In the genomic region with DNA sequence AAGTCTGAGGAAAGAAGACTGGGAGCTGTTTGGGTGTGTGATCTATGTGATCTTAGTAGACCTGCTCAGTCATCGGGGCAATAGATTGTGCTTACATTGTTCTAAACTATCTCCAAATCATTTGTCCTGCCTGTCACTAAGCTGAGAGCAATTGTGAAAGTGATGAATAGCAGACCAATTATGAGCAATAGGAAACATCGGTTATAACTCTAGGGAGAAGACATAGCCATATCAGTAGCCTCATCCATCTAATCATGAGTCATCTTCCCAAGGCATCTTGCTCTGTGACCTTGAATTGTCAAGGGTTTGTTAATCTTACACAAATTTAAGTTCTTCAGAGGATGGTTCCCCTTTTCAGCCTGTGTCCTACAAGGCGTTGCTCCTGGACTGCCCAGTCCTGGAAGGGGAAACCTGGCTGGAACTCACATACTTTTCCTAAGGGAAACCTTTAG, we compare ENCODE assay signal across 11 cellular contexts. TPM values are rescaled to one million over a fixed set of nuclear protein-coding genes. Genes with fewer than 3 reads are reported as not detected.
A peak's percentile ranks its signal among the peaks of the same experiment; 100 is the strongest.
DNase-seq lines count a peak whose midpoint lies in the region; ATAC-seq and TF ChIP-seq lines count a peak whose summit lies in the region.
"Had no signal": no experiment of that assay in that cellular context is flagged by ENCODE, and none has a peak within 500 bp of the region (broad histone marks: within the 10 kb centered on the region; RNA-seq: fewer than 3 reads in every experiment).

No MANE protein-coding gene starts in this region.

- no peaks in the 10 kb centered on the region for H3K36me3 Mint-ChIP-seq in endothelial cell (ENCODE audit: low read depth, unreplicated experiment)
- H3K36me3 Mint-ChIP-seq in nephron progenitor cell (ENCODE audit: low read depth), result no peaks in the 10 kb centered on the region
- H3K36me3 Mint-ChIP-seq: natural killer cell had no signal

- TF ChIP-seq POLR2A in gastrocnemius medialis (IDR thresholded peaks at IDR 0.05), result no peak

- H3K4me3 ChIP-seq in fibroblast of pulmonary artery (replicated peaks; ENCODE audit: low read depth, low read length) (no peak overlapping the region), gastrocnemius medialis (no peak overlapping the region)

- H3K4me1 Mint-ChIP-seq in endothelial cell (ENCODE audit: unreplicated experiment) (no peaks in the 10 kb centered on the region), nephron progenitor cell (peaks cover 14% of the 10 kb centered on the region)
- H3K4me1 Mint-ChIP-seq: natural killer cell, T-cell had no signal

- no peaks in the 10 kb centered on the region for H3K9me3 ChIP-seq in gastrocnemius medialis

- ATAC-seq in gastrocnemius medialis (peak; percentile 36 to 49), HG02938 (IDR thresholded peaks at IDR 0.05; ENCODE audit: unreplicated experiment) (no peak)
- ATAC-seq: CD8-positive, alpha-beta T cell; natural killer cell; T-cell had no signal

- H3K4me3 Mint-ChIP-seq in endothelial cell (ENCODE audit: unreplicated experiment) (no peak overlapping the region), nephron progenitor cell (no peak overlapping the region)
- H3K4me3 Mint-ChIP-seq: CD8-positive, alpha-beta T cell; natural killer cell; T-cell had no signal

- intact Hi-C loops in gastrocnemius medialis (cut with DNase I; ENCODE audit: low total_unique reads), result no loop called here

- H3K4me1 ChIP-seq in gastrocnemius medialis, result no peaks in the 10 kb centered on the region

- TF ChIP-seq CTCF in fibroblast of pulmonary artery (IDR thresholded peaks at IDR 0.05; ENCODE audit: low read length, missing control alignments) (no peak), gastrocnemius medialis (IDR thresholded peaks at IDR 0.05 in 4 of 5, conservative IDR thresholded peaks at IDR 0.05 in 1 of 5) (no peak), endothelial cell (IDR thresholded peaks at IDR 0.05; ENCODE audit: unreplicated experiment) (no peak), nephron progenitor cell (IDR thresholded peaks at IDR 0.05) (no peak)

- H3K36me3 ChIP-seq in gastrocnemius medialis, result no peaks in the 10 kb centered on the region

- no peak overlapping the region for H3K27ac Mint-ChIP-seq in endothelial cell (ENCODE audit: unreplicated experiment)
- H3K27ac Mint-ChIP-seq in nephron progenitor cell, result no peak overlapping the region
- H3K27ac Mint-ChIP-seq: CD8-positive, alpha-beta T cell; natural killer cell; T-cell had no signal

- H3K27me3 Mint-ChIP-seq in endothelial cell (ENCODE audit: unreplicated experiment) (peaks cover 1% of the 10 kb centered on the region), nephron progenitor cell (ENCODE audit: low read depth, poor library complexity) (no peaks in the 10 kb centered on the region)
- H3K27me3 Mint-ChIP-seq: T-cell had no signal

- peak overlapping the region in 3 of 4 donors; percentile 3 to 54 (median 27) for H3K27ac ChIP-seq in gastrocnemius medialis

- DNase-seq in GM04504 (ENCODE audit: low read depth) (peak; percentile 52), NOMO-1 treated with dmso at 0.1 percent for 144 hours (lab: John Stamatoyannopoulos, UW; ENCODE audit: unreplicated experiment) (peak; percentile 63), fibroblast of pulmonary artery (ENCODE audit: low read depth) (peak; percentile 49), gastrocnemius medialis (no peak), endothelial cell (ENCODE audit: low spot score) (no peak), nephron progenitor cell (no peak)
- DNase-seq: activated T-cell treated with anti-CD3 and anti-CD28 coated beads, Interleukin-2, amount 50 U/mL, for 1 hour; CD8-positive, alpha-beta T cell; natural killer cell; T-cell had no signal

- in situ Hi-C loops in gastrocnemius medialis (cut with MboI; ENCODE audit: low sequenced_read_pairs in 4 of 4), result no loop called here

- H3K9me3 Mint-ChIP-seq in endothelial cell (ENCODE audit: unreplicated experiment) (no peaks in the 10 kb centered on the region), nephron progenitor cell (no peaks in the 10 kb centered on the region)
- H3K9me3 Mint-ChIP-seq: CD8-positive, alpha-beta T cell; T-cell had no signal

- H3K27me3 ChIP-seq in gastrocnemius medialis, result no peaks in the 10 kb centered on the region

RNA-seq across cellular contexts. Expression of gene TRIM32, which starts 54.1 kb away (rescaled TPM):
- total RNA-seq in gastrocnemius medialis, result 10 to 100 TPM; 12.6 to 25.8 (median 24.3) TPM
- total RNA-seq in endothelial cell (ENCODE audit: unreplicated experiment), result 24.7 TPM

Comparison
In these comparisons a context has a peak if more than half of its experiments do, and no peak if none do; other contexts are left out.
1. DNase-seq: peak in GM04504 (single experiment), NOMO-1 treated with dmso at 0.1 percent for 144 hours (single experiment) and fibroblast of pulmonary artery (single experiment); none in gastrocnemius medialis (0 of 2), endothelial cell (single experiment) and nephron progenitor cell (single experiment).